Comparison of ENCODE assay signal across 1 cellular context in the genomic region with DNA sequence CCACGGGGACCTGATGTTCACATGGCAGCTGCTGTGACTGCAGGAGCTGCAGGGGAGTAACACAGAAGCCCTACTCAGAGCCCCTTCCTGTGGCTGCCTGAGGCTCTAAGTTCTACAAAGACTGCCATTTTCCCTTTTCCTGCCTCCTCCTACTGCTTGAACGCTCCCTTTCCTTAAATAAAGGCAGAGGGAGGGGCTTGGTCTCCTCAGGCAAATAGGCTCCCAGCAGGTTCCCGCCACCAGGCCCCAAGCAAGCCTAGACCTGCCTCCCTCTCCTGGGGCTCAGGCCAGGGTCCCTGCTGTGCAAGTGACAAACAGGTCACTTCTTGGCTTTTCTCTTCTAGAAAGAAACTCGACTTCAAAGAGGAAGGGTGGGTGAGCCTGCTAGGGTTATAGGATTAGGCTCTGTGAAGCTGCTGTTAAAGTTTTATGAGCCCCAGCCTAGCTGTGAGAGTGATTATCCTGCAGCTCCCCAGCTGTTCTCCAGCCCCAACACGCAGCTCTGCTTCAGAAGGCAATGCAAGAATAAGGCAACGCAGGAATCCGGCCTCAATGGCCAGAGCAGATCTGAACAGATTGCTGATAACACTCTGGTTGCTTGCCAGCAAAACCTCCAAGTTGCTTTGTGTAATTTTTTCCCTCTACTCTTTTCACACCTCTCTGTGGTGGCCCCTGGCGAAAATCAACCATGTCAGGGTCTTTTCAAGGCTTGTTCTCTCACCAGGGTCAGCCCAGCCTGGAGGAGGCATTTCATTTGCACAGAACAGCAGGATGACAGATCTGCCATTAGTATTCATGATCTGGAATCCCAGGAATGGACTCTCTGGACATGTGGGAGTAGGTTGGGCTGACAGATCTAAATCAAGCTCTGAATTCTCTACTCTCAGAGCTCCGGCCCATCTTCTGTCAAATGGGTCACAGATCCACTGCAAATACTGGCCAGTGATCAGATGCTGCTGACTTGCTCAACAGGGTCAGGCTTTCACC.
TF ChIP-seq lines count a peak whose summit lies in the region.

No MANE protein-coding gene starts in this region.

TF ChIP-seq in GM23338, 12 proteins besides CTCF, POLR2A, EP300 and RAD21 (continued from another document):
- TF ChIP-seq, protein P1, sequence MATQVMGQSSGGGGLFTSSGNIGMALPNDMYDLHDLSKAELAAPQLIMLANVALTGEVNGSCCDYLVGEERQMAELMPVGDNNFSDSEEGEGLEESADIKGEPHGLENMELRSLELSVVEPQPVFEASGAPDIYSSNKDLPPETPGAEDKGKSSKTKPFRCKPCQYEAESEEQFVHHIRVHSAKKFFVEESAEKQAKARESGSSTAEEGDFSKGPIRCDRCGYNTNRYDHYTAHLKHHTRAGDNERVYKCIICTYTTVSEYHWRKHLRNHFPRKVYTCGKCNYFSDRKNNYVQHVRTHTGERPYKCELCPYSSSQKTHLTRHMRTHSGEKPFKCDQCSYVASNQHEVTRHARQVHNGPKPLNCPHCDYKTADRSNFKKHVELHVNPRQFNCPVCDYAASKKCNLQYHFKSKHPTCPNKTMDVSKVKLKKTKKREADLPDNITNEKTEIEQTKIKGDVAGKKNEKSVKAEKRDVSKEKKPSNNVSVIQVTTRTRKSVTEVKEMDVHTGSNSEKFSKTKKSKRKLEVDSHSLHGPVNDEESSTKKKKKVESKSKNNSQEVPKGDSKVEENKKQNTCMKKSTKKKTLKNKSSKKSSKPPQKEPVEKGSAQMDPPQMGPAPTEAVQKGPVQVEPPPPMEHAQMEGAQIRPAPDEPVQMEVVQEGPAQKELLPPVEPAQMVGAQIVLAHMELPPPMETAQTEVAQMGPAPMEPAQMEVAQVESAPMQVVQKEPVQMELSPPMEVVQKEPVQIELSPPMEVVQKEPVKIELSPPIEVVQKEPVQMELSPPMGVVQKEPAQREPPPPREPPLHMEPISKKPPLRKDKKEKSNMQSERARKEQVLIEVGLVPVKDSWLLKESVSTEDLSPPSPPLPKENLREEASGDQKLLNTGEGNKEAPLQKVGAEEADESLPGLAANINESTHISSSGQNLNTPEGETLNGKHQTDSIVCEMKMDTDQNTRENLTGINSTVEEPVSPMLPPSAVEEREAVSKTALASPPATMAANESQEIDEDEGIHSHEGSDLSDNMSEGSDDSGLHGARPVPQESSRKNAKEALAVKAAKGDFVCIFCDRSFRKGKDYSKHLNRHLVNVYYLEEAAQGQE (IDR thresholded peaks at IDR 0.05; ENCODE audit: unreplicated experiment), result no peak
- TF ChIP-seq ZNF114 (CRISPR knock-in tag; IDR thresholded peaks at IDR 0.05) (no peak), ZNF331 (CRISPR knock-in tag; IDR thresholded peaks at IDR 0.05; ENCODE audit: low read depth) (no peak), CREB1 (CRISPR knock-in tag; IDR thresholded peaks at IDR 0.05; ENCODE audit: low read depth) (no peak)
- TF ChIP-seq, protein P2, sequence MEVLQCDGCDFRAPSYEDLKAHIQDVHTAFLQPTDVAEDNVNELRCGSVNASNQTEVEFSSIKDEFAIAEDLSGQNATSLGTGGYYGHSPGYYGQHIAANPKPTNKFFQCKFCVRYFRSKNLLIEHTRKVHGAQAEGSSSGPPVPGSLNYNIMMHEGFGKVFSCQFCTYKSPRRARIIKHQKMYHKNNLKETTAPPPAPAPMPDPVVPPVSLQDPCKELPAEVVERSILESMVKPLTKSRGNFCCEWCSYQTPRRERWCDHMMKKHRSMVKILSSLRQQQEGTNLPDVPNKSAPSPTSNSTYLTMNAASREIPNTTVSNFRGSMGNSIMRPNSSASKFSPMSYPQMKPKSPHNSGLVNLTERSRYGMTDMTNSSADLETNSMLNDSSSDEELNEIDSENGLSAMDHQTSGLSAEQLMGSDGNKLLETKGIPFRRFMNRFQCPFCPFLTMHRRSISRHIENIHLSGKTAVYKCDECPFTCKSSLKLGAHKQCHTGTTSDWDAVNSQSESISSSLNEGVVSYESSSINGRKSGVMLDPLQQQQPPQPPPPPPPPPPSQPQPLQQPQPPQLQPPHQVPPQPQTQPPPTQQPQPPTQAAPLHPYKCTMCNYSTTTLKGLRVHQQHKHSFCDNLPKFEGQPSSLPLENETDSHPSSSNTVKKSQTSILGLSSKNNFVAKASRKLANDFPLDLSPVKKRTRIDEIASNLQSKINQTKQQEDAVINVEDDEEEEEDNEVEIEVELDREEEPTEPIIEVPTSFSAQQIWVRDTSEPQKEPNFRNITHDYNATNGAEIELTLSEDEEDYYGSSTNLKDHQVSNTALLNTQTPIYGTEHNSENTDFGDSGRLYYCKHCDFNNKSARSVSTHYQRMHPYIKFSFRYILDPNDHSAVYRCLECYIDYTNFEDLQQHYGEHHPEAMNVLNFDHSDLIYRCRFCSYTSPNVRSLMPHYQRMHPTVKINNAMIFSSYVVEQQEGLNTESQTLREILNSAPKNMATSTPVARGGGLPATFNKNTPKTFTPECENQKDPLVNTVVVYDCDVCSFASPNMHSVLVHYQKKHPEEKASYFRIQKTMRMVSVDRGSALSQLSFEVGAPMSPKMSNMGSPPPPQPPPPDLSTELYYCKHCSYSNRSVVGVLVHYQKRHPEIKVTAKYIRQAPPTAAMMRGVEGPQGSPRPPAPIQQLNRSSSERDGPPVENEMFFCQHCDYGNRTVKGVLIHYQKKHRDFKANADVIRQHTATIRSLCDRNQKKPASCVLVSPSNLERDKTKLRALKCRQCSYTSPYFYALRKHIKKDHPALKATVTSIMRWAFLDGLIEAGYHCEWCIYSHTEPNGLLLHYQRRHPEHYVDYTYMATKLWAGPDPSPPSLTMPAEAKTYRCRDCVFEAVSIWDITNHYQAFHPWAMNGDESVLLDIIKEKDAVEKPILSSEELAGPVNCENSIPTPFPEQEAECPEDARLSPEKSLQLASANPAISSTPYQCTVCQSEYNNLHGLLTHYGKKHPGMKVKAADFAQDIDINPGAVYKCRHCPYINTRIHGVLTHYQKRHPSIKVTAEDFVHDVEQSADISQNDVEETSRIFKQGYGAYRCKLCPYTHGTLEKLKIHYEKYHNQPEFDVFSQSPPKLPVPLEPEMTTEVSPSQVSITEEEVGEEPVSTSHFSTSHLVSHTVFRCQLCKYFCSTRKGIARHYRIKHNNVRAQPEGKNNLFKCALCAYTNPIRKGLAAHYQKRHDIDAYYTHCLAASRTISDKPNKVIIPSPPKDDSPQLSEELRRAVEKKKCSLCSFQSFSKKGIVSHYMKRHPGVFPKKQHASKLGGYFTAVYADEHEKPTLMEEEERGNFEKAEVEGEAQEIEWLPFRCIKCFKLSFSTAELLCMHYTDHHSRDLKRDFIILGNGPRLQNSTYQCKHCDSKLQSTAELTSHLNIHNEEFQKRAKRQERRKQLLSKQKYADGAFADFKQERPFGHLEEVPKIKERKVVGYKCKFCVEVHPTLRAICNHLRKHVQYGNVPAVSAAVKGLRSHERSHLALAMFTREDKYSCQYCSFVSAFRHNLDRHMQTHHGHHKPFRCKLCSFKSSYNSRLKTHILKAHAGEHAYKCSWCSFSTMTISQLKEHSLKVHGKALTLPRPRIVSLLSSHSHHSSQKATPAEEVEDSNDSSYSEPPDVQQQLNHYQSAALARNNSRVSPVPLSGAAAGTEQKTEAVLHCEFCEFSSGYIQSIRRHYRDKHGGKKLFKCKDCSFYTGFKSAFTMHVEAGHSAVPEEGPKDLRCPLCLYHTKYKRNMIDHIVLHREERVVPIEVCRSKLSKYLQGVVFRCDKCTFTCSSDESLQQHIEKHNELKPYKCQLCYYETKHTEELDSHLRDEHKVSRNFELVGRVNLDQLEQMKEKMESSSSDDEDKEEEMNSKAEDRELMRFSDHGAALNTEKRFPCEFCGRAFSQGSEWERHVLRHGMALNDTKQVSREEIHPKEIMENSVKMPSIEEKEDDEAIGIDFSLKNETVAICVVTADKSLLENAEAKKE (CRISPR knock-in tag; IDR thresholded peaks at IDR 0.05), result no peak
